In genomic region chr4:25810016-25810415, GRCh38 we compare ENCODE assay signal across 17 cellular contexts.
"Had no signal": no experiment of that assay in that cellular context is flagged by ENCODE, and none has a peak within 500 bp of the region (broad histone marks: within the 10 kb centered on the region; RNA-seq: fewer than 3 reads in every experiment).

No MANE protein-coding gene starts in this region.

- H3K27me3 Mint-ChIP-seq: activated CD4-positive, alpha-beta T cell treated with anti-CD3 and anti-CD28 coated beads for 36 hours; activated naive CD8-positive, alpha-beta T cell; dendritic cell treated with granulocyte-macrophage colony-stimulating factor and Interleukin-4, amounts not matched to agents 40 ng/mL and 50 ng/mL, for 4 days had no signal

- H3K4me3 Mint-ChIP-seq: activated CD4-positive, alpha-beta T cell treated with anti-CD3 and anti-CD28 coated beads for 36 hours; activated naive CD8-positive, alpha-beta T cell; dendritic cell treated with granulocyte-macrophage colony-stimulating factor and Interleukin-4, amounts not matched to agents 40 ng/mL and 50 ng/mL, for 4 days; immature natural killer cell; nephron progenitor cell; T-helper 2 cell treated with Interferon-gamma antibody and Interleukin-4, amounts not matched to agents 5 μg/mL and 100 μg/mL, for 36 hours; WTC11 had no signal

- DNase-seq: activated CD4-positive, alpha-beta T cell treated with anti-CD3 and anti-CD28 coated beads for 36 hours; activated CD4-positive, alpha-beta T cell treated with anti-CD3 and anti-CD28 coated beads, Interleukin-2, amount 50 U/mL, for 48 hours; activated gamma-delta T cell treated with Interleukin-2 at 50 U/mL for 16 hours; body of pancreas; central memory CD4-positive, alpha-beta T cell; effector CD8-positive, alpha-beta T cell; heart right ventricle; immature natural killer cell; mesendoderm; nephron progenitor cell; retina; stimulated activated naive CD4-positive, alpha-beta T cell had no signal

- H3K9me3 Mint-ChIP-seq: dendritic cell treated with granulocyte-macrophage colony-stimulating factor and Interleukin-4, amounts not matched to agents 40 ng/mL and 50 ng/mL, for 4 days; immature natural killer cell; nephron progenitor cell; T-helper 2 cell treated with Interferon-gamma antibody and Interleukin-4, amounts not matched to agents 5 μg/mL and 100 μg/mL, for 36 hours; WTC11 had no signal

- H3K9me3 ChIP-seq: body of pancreas, esophagus muscularis mucosa, heart right ventricle had no signal

- H3K36me3 ChIP-seq: esophagus muscularis mucosa had no signal

- H3K4me1 Mint-ChIP-seq: activated CD4-positive, alpha-beta T cell treated with anti-CD3 and anti-CD28 coated beads for 36 hours; immature natural killer cell had no signal

- ATAC-seq: activated CD4-positive, alpha-beta T cell treated with anti-CD3 and anti-CD28 coated beads for 36 hours; body of pancreas; heart right ventricle; WTC11 had no signal

- H3K27ac Mint-ChIP-seq: activated CD4-positive, alpha-beta T cell treated with anti-CD3 and anti-CD28 coated beads for 36 hours; dendritic cell treated with granulocyte-macrophage colony-stimulating factor and Interleukin-4, amounts not matched to agents 40 ng/mL and 50 ng/mL, for 4 days; nephron progenitor cell; T-helper 2 cell treated with Interferon-gamma antibody and Interleukin-4, amounts not matched to agents 5 μg/mL and 100 μg/mL, for 36 hours; WTC11 had no signal

- H3K27ac ChIP-seq: esophagus muscularis mucosa, heart right ventricle had no signal

- H3K4me3 ChIP-seq: body of pancreas, esophagus muscularis mucosa, heart right ventricle had no signal

- H3K27me3 ChIP-seq: body of pancreas, esophagus muscularis mucosa, heart right ventricle had no signal
